ENCODE assay signal across 1 cellular context in the genomic region with DNA sequence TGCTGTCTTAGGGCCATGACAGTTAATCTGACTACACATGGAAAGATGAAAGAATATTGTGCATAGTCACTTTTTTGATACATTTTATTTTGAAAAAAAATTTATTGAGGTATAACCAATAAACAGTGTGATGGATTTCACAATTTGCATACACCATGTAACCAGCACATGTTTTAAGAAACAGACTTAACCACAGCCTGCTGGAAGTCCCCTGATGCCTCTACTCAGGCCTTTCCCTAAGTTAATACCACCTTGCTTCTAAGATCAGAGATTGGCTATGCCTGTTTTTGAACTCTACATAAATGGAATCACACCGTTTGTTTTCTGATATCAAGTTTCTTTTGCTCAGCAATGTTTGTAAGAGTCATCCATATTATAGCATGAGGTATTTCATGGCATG.
TF ChIP-seq lines count a peak whose summit lies in the region.

No MANE protein-coding gene starts in this region.

TF ChIP-seq in GM12878, 131 proteins besides CTCF, POLR2A, EP300 and RAD21 (continued from another document):
- TF ChIP-seq, protein P1, sequence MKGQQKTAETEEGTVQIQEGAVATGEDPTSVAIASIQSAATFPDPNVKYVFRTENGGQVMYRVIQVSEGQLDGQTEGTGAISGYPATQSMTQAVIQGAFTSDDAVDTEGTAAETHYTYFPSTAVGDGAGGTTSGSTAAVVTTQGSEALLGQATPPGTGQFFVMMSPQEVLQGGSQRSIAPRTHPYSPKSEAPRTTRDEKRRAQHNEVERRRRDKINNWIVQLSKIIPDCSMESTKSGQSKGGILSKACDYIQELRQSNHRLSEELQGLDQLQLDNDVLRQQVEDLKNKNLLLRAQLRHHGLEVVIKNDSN (IDR thresholded peaks at IDR 0.05; ENCODE audit: borderline replicate concordance, extremely low read length, insufficient read depth, low read depth, low read length): no peak
- TF ChIP-seq, protein P2, sequence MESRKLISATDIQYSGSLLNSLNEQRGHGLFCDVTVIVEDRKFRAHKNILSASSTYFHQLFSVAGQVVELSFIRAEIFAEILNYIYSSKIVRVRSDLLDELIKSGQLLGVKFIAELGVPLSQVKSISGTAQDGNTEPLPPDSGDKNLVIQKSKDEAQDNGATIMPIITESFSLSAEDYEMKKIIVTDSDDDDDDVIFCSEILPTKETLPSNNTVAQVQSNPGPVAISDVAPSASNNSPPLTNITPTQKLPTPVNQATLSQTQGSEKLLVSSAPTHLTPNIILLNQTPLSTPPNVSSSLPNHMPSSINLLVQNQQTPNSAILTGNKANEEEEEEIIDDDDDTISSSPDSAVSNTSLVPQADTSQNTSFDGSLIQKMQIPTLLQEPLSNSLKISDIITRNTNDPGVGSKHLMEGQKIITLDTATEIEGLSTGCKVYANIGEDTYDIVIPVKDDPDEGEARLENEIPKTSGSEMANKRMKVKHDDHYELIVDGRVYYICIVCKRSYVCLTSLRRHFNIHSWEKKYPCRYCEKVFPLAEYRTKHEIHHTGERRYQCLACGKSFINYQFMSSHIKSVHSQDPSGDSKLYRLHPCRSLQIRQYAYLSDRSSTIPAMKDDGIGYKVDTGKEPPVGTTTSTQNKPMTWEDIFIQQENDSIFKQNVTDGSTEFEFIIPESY (IDR thresholded peaks at IDR 0.05): no peak
- TF ChIP-seq, protein P3, sequence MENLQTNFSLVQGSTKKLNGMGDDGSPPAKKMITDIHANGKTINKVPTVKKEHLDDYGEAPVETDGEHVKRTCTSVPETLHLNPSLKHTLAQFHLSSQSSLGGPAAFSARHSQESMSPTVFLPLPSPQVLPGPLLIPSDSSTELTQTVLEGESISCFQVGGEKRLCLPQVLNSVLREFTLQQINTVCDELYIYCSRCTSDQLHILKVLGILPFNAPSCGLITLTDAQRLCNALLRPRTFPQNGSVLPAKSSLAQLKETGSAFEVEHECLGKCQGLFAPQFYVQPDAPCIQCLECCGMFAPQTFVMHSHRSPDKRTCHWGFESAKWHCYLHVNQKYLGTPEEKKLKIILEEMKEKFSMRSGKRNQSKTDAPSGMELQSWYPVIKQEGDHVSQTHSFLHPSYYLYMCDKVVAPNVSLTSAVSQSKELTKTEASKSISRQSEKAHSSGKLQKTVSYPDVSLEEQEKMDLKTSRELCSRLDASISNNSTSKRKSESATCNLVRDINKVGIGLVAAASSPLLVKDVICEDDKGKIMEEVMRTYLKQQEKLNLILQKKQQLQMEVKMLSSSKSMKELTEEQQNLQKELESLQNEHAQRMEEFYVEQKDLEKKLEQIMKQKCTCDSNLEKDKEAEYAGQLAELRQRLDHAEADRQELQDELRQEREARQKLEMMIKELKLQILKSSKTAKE (IDR thresholded peaks at IDR 0.05; ENCODE audit: low read depth, poor library complexity, severe bottlenecking): no peak
- TF ChIP-seq YBX1 (IDR thresholded peaks at IDR 0.05): no peak
- no peak for TF ChIP-seq CREM (IDR thresholded peaks at IDR 0.05; ENCODE audit: low read depth)
- no peak for TF ChIP-seq ATF7 (IDR thresholded peaks at IDR 0.05; ENCODE audit: low read depth)
- TF ChIP-seq, protein P4, sequence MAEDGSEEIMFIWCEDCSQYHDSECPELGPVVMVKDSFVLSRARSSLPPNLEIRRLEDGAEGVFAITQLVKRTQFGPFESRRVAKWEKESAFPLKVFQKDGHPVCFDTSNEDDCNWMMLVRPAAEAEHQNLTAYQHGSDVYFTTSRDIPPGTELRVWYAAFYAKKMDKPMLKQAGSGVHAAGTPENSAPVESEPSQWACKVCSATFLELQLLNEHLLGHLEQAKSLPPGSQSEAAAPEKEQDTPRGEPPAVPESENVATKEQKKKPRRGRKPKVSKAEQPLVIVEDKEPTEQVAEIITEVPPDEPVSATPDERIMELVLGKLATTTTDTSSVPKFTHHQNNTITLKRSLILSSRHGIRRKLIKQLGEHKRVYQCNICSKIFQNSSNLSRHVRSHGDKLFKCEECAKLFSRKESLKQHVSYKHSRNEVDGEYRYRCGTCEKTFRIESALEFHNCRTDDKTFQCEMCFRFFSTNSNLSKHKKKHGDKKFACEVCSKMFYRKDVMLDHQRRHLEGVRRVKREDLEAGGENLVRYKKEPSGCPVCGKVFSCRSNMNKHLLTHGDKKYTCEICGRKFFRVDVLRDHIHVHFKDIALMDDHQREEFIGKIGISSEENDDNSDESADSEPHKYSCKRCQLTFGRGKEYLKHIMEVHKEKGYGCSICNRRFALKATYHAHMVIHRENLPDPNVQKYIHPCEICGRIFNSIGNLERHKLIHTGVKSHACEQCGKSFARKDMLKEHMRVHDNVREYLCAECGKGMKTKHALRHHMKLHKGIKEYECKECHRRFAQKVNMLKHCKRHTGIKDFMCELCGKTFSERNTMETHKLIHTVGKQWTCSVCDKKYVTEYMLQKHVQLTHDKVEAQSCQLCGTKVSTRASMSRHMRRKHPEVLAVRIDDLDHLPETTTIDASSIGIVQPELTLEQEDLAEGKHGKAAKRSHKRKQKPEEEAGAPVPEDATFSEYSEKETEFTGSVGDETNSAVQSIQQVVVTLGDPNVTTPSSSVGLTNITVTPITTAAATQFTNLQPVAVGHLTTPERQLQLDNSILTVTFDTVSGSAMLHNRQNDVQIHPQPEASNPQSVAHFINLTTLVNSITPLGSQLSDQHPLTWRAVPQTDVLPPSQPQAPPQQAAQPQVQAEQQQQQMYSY (CRISPR knock-in tag; IDR thresholded peaks at IDR 0.05): no peak
- TF ChIP-seq, protein P5, sequence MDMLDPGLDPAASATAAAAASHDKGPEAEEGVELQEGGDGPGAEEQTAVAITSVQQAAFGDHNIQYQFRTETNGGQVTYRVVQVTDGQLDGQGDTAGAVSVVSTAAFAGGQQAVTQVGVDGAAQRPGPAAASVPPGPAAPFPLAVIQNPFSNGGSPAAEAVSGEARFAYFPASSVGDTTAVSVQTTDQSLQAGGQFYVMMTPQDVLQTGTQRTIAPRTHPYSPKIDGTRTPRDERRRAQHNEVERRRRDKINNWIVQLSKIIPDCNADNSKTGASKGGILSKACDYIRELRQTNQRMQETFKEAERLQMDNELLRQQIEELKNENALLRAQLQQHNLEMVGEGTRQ (IDR thresholded peaks at IDR 0.05; ENCODE audit: borderline replicate concordance, low read depth, low read length): no peak
